ENCODE assay signal across 8 cellular contexts in genomic region chr1:43932786-43933385, GRCh38. TPM values are rescaled to one million over a fixed set of nuclear protein-coding genes. Genes with fewer than 3 reads are reported as not detected.
DNase-seq lines count a peak whose midpoint lies in the region; ATAC-seq and TF ChIP-seq lines count a peak whose summit lies in the region.

No MANE protein-coding gene starts in this region.

- H3K4me1 ChIP-seq in left ventricle myocardium inferior, result peaks cover 36% of the 10 kb centered on the region
- H3K4me1 ChIP-seq in right atrium auricular region, result peaks cover 0 to 31% of the 10 kb centered on the region in 2 donors
- peaks cover 8 to 19% of the 10 kb centered on the region in 2 donors for H3K4me1 ChIP-seq in ascending aorta
- H3K4me1 ChIP-seq in MM.1S (ENCODE audit: low read length), result peaks cover 5% of the 10 kb centered on the region

- intact Hi-C loops in left ventricle myocardium inferior (cut with micrococcal nuclease), result no loop called here
- intact Hi-C loops in ascending aorta (cut with DNase I), result loop anchor here (1.0 to 5.0 kb wide), 2 partner anchors 170 to 406 kb away; no protein-coding TSS in a partner anchor

- no peak for ATAC-seq in GM18861 (IDR thresholded peaks at IDR 0.05; ENCODE audit: unreplicated experiment)
- ATAC-seq in GM19395 (IDR thresholded peaks at IDR 0.05; ENCODE audit: unreplicated experiment), result no peak

- no peaks in the 10 kb centered on the region for H4K20me1 ChIP-seq in MM.1S (ENCODE audit: insufficient read depth, low read length)

- H3K27me3 ChIP-seq in left ventricle myocardium inferior (ENCODE audit: low read depth), result peaks cover 40% of the 10 kb centered on the region
- H3K27me3 ChIP-seq in right atrium auricular region, result peaks cover 0 to 3% of the 10 kb centered on the region in 2 donors
- H3K27me3 ChIP-seq in ascending aorta, result peaks cover 7% of the 10 kb centered on the region
- H3K27me3 ChIP-seq in kidney epithelial cell (ENCODE audit: control insufficient read depth, insufficient read depth, low read length), result no peaks in the 10 kb centered on the region
- H3K27me3 ChIP-seq in MM.1S (replicated peaks; ENCODE audit: insufficient read depth, low read length), result no peaks in the 10 kb centered on the region

- H3K27ac ChIP-seq in left ventricle myocardium inferior (replicated peaks) (no peak overlapping the region), right atrium auricular region (no peak overlapping the region), ascending aorta (no peak overlapping the region), MM.1S (ENCODE audit: low read length) (no peak overlapping the region)

- H3K36me3 ChIP-seq in left ventricle myocardium inferior (no peaks in the 10 kb centered on the region), right atrium auricular region (no peaks in the 10 kb centered on the region), ascending aorta (peaks cover 0 to 3% of the 10 kb centered on the region in 2 donors), kidney epithelial cell (ENCODE audit: control insufficient read depth, insufficient read depth, low read length) (peaks cover 3% of the 10 kb centered on the region), MM.1S (replicated peaks; ENCODE audit: insufficient read depth, low read length) (no peaks in the 10 kb centered on the region)

- H3K4me3 ChIP-seq in left ventricle myocardium inferior, result peak overlapping the region; percentile 59
- peak overlapping the region in 1 of 2 donors; percentile 42 for H3K4me3 ChIP-seq in right atrium auricular region
- peak overlapping the region; percentile 55 to 62 for H3K4me3 ChIP-seq in ascending aorta
- peak overlapping the region; percentile 48 for H3K4me3 ChIP-seq in kidney epithelial cell (ENCODE audit: low read depth, low read length)
- H3K4me3 ChIP-seq in MM.1S (ENCODE audit: low read length), result no peak overlapping the region

- DNase-seq in left ventricle myocardium inferior, result no peak
- DNase-seq in right atrium auricular region (ENCODE audit: low spot score), result no peak
- DNase-seq in ascending aorta (ENCODE audit: low spot score in 2 of 2), result no peak
- no peak for DNase-seq in kidney epithelial cell (ENCODE audit: low read depth)
- no peak for DNase-seq in MM.1S
- no peak for DNase-seq in stimulated activated CD4-positive, alpha-beta T cell treated with anti-CD3 and anti-CD28 coated beads, Interleukin-2, amount 100 ng/mL, for 24 hours

- no peaks in the 10 kb centered on the region for H3K79me2 ChIP-seq in MM.1S (ENCODE audit: low read length)

- TF ChIP-seq CTCF in left ventricle myocardium inferior (IDR thresholded peaks at IDR 0.05; ENCODE audit: borderline replicate concordance) (no peak), right atrium auricular region (IDR thresholded peaks at IDR 0.05) (no peak), ascending aorta (IDR thresholded peaks at IDR 0.05) (no peak), kidney epithelial cell (IDR thresholded peaks at IDR 0.05; ENCODE audit: insufficient read depth, low read length, poor library complexity, severe bottlenecking) (no peak), MM.1S (IDR thresholded peaks at IDR 0.05; ENCODE audit: low read length) (no peak)

- no peak overlapping the region for H3K9ac ChIP-seq in MM.1S (ENCODE audit: low read length)

- H3K4me2 ChIP-seq in MM.1S (ENCODE audit: low read depth, low read length), result no peak overlapping the region; the same call in 1 of the 2 replicates

- no peaks in the 10 kb centered on the region for H3K9me2 ChIP-seq in MM.1S (replicated peaks; ENCODE audit: insufficient read depth, low read length)

- H3K9me3 ChIP-seq in left ventricle myocardium inferior (replicated peaks) (no peaks in the 10 kb centered on the region), right atrium auricular region (no peaks in the 10 kb centered on the region), ascending aorta (no peaks in the 10 kb centered on the region), MM.1S (replicated peaks; ENCODE audit: insufficient read depth, low read length) (no peaks in the 10 kb centered on the region)

- no peaks in the 10 kb centered on the region for H3F3A ChIP-seq in MM.1S (ENCODE audit: insufficient read depth, low read length)

- H2AFZ ChIP-seq in MM.1S (ENCODE audit: low read length), result no peak overlapping the region

RNA-seq across cellular contexts. Expression of gene ARTN, which starts 0.7 kb away (rescaled TPM):
- total RNA-seq in left ventricle myocardium inferior (0.14 TPM), right atrium auricular region (under 1 TPM in 1 of 2 donors, not detected in 1; 0.75 TPM), ascending aorta (not detected), kidney epithelial cell (3.9 and 4.7 TPM in 2 replicates)

RNA-seq across cellular contexts. Expression of gene IPO13, which starts 13.9 kb away (rescaled TPM):
- total RNA-seq in left ventricle myocardium inferior, result 57.4 TPM
- 10 to 100 TPM; 25.9 to 28.1 TPM for total RNA-seq in right atrium auricular region
- total RNA-seq in ascending aorta, result 6.2 TPM
- 29.2 and 32.8 TPM in 2 replicates for total RNA-seq in kidney epithelial cell

RNA-seq across cellular contexts. Expression of gene DPH2, which starts 36.9 kb away (rescaled TPM):
- 18.2 TPM for total RNA-seq in left ventricle myocardium inferior
- total RNA-seq in right atrium auricular region, result 10 to 100 TPM; 20.5 to 23.0 TPM
- total RNA-seq in ascending aorta, result 69.3 TPM
- total RNA-seq in kidney epithelial cell, result 45.8 and 52.2 TPM in 2 replicates

RNA-seq across cellular contexts. Expression of gene ATP6V0B, which starts 41.9 kb away (rescaled TPM):
- total RNA-seq in left ventricle myocardium inferior (80.6 TPM), right atrium auricular region (100 to 1,000 TPM; 108 to 154 TPM), ascending aorta (115 TPM), kidney epithelial cell (298 and 308 TPM in 2 replicates)

RNA-seq across cellular contexts. Expression of gene B4GALT2, which starts 46.1 kb away (rescaled TPM):
- total RNA-seq in left ventricle myocardium inferior (40.3 TPM), right atrium auricular region (10 to 100 TPM; 33.0 to 48.5 TPM), ascending aorta (93.2 TPM), kidney epithelial cell (62.6 and 86.8 TPM in 2 replicates)
